Comparison of ENCODE assay signal across 1 cellular context in genomic region chr17:81514485-81514734, GRCh38.
TF ChIP-seq lines count a peak whose summit lies in the region.

No MANE protein-coding gene starts in this region.

TF ChIP-seq in HepG2, 621 proteins besides CTCF, POLR2A, EP300 and RAD21 (continued from another document):
- TF ChIP-seq, protein P1, sequence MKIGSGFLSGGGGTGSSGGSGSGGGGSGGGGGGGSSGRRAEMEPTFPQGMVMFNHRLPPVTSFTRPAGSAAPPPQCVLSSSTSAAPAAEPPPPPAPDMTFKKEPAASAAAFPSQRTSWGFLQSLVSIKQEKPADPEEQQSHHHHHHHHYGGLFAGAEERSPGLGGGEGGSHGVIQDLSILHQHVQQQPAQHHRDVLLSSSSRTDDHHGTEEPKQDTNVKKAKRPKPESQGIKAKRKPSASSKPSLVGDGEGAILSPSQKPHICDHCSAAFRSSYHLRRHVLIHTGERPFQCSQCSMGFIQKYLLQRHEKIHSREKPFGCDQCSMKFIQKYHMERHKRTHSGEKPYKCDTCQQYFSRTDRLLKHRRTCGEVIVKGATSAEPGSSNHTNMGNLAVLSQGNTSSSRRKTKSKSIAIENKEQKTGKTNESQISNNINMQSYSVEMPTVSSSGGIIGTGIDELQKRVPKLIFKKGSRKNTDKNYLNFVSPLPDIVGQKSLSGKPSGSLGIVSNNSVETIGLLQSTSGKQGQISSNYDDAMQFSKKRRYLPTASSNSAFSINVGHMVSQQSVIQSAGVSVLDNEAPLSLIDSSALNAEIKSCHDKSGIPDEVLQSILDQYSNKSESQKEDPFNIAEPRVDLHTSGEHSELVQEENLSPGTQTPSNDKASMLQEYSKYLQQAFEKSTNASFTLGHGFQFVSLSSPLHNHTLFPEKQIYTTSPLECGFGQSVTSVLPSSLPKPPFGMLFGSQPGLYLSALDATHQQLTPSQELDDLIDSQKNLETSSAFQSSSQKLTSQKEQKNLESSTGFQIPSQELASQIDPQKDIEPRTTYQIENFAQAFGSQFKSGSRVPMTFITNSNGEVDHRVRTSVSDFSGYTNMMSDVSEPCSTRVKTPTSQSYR (CRISPR knock-in tag; IDR thresholded peaks at IDR 0.05; ENCODE audit: borderline replicate concordance), result no peak
- TF ChIP-seq, protein P2, sequence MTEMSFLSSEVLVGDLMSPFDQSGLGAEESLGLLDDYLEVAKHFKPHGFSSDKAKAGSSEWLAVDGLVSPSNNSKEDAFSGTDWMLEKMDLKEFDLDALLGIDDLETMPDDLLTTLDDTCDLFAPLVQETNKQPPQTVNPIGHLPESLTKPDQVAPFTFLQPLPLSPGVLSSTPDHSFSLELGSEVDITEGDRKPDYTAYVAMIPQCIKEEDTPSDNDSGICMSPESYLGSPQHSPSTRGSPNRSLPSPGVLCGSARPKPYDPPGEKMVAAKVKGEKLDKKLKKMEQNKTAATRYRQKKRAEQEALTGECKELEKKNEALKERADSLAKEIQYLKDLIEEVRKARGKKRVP (CRISPR knock-in tag; IDR thresholded peaks at IDR 0.05), result 0 out of 4 replicates have a peak, but pooled peaks of 1 of the 2 experiments have one; percentile 30
- TF ChIP-seq FOXC1 (CRISPR knock-in tag; IDR thresholded peaks at IDR 0.05; ENCODE audit: borderline replicate concordance) (no peak), NCOR1 (IDR thresholded peaks at IDR 0.05; ENCODE audit: borderline replicate concordance, low read length) (no peak), GPBP1L1 (CRISPR knock-in tag; IDR thresholded peaks at IDR 0.05) (no peak), DMTF1 (CRISPR knock-in tag; IDR thresholded peaks at IDR 0.05) (no peak), HNF4A (CRISPR knock-in tag; IDR thresholded peaks at IDR 0.05) (no peak), LCORL (IDR thresholded peaks at IDR 0.05) (no peak), LCORL (CRISPR knock-in tag; IDR thresholded peaks at IDR 0.05) (no peak), THAP11 (CRISPR knock-in tag; IDR thresholded peaks at IDR 0.05) (no peak), ZNF512B (CRISPR knock-in tag; IDR thresholded peaks at IDR 0.05; ENCODE audit: borderline replicate concordance) (no peak), ZNF468 (CRISPR knock-in tag; IDR thresholded peaks at IDR 0.05) (no peak), RFX3 (CRISPR knock-in tag; IDR thresholded peaks at IDR 0.05) (no peak), ZMYM2 (CRISPR knock-in tag; IDR thresholded peaks at IDR 0.05) (no peak), FOSL2 (CRISPR knock-in tag; IDR thresholded peaks at IDR 0.05) (no peak), CBFB (CRISPR knock-in tag; IDR thresholded peaks at IDR 0.05) (0 out of 2 replicates have a peak, but pooled peaks have one; percentile 23), ZNF883 (CRISPR knock-in tag; IDR thresholded peaks at IDR 0.05; ENCODE audit: not compliant biosample characterization) (no peak), RFX1 (IDR thresholded peaks at IDR 0.05) (no peak), PHF20 (CRISPR knock-in tag; IDR thresholded peaks at IDR 0.05) (0 out of 2 replicates have a peak, but pooled peaks have one; percentile 0), ZNF17 (CRISPR knock-in tag; IDR thresholded peaks at IDR 0.05) (no peak), ZSCAN31 (CRISPR knock-in tag; IDR thresholded peaks at IDR 0.05; ENCODE audit: low read depth) (no peak), ZNF772 (CRISPR knock-in tag; IDR thresholded peaks at IDR 0.05) (no peak), PITX1 (CRISPR knock-in tag; IDR thresholded peaks at IDR 0.05) (no peak), ZNF256 (CRISPR knock-in tag; conservative IDR thresholded peaks at IDR 0.05) (no peak), MAX (IDR thresholded peaks at IDR 0.05) (peak; percentile 65)
- TF ChIP-seq, protein P3, sequence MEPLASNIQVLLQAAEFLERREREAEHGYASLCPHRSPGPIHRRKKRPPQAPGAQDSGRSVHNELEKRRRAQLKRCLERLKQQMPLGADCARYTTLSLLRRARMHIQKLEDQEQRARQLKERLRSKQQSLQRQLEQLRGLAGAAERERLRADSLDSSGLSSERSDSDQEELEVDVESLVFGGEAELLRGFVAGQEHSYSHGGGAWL (CRISPR knock-in tag; IDR thresholded peaks at IDR 0.05), result no peak
- TF ChIP-seq, protein P4, sequence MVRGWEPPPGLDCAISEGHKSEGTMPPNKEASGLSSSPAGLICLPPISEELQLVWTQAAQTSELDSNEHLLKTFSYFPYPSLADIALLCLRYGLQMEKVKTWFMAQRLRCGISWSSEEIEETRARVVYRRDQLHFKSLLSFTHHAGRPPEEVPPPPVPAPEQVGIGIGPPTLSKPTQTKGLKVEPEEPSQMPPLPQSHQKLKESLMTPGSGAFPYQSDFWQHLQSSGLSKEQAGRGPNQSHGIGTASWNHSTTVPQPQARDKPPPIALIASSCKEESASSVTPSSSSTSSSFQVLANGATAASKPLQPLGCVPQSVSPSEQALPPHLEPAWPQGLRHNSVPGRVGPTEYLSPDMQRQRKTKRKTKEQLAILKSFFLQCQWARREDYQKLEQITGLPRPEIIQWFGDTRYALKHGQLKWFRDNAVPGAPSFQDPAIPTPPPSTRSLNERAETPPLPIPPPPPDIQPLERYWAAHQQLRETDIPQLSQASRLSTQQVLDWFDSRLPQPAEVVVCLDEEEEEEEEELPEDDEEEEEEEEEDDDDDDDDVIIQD (CRISPR knock-in tag; IDR thresholded peaks at IDR 0.05; ENCODE audit: low read depth), result 0 out of 2 replicates have a peak, but pooled peaks have one; percentile 12
- TF ChIP-seq, protein P5, sequence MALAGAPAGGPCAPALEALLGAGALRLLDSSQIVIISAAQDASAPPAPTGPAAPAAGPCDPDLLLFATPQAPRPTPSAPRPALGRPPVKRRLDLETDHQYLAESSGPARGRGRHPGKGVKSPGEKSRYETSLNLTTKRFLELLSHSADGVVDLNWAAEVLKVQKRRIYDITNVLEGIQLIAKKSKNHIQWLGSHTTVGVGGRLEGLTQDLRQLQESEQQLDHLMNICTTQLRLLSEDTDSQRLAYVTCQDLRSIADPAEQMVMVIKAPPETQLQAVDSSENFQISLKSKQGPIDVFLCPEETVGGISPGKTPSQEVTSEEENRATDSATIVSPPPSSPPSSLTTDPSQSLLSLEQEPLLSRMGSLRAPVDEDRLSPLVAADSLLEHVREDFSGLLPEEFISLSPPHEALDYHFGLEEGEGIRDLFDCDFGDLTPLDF (CRISPR knock-in tag; IDR thresholded peaks at IDR 0.05), result 0 out of 2 replicates have a peak, but pooled peaks have one; percentile 19
